In the genomic region with DNA sequence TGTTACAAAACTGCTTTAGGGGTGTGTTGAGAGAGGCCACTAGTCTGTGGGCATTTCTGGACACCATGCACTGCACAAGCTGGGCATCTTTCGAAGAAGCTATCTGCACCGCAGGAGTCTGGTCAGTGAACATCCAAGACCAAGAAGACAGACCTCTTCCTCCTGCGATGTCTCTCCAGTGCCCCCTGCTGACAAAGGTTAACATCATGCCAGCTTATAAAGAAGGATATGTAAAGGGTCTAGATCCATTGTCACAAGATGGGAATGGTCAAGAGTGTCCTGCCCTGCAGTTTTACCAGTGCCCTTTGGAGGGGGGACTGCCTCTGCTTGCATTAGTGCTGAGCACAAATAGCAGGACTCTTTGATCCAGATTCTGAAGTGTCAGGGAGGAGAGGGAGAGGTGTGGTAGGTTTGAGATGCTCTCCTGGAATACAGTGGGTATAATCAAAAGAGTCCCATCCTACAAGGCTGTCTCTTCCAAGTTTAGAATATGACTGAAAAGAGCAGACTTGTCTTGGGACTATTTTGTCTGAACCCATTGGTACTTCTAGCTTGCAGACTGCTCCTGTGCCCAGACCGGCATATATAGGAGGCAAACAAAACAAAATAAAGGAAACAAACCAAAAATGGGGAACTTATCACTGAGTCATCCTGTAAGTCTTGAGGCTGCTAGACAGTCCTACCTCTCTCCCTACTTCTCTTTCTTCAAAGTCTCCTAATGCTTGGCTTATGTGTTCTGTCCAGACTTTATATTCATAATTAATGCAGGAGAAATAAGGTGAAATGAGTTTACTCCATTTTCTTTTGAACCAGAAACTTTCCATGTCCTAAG, we compare ENCODE assay signal across 10 cellular contexts.
DNase-seq lines count a peak whose midpoint lies in the region; ATAC-seq and TF ChIP-seq lines count a peak whose summit lies in the region.
"Had no signal": no experiment of that assay in that cellular context is flagged by ENCODE, and none has a peak within 500 bp of the region (broad histone marks: within the 10 kb centered on the region; RNA-seq: fewer than 3 reads in every experiment).

No MANE protein-coding gene starts in this region.

- peaks cover 3% of the 10 kb centered on the region for H3K27me3 Mint-ChIP-seq in type B pancreatic cell
- H3K27me3 Mint-ChIP-seq: stimulated activated naive CD8-positive, alpha-beta T cell treated with anti-CD3 and anti-CD28 coated beads, Interleukin-15, amount 100 ng/mL, for 72 hours had no signal

- H3K4me3 ChIP-seq in brain microvascular endothelial cell (ENCODE audit: low read depth, low read length) = no peak overlapping the region
- H3K4me3 ChIP-seq: ascending aorta had no signal

- in situ Hi-C loops in brain microvascular endothelial cell (cut with HindIII; ENCODE audit: low pct_ligation_motif_present, low sequenced_read_pairs) = no loop called here

- no peaks in the 10 kb centered on the region for H3K27me3 ChIP-seq in brain microvascular endothelial cell (replicated peaks)
- H3K27me3 ChIP-seq: ascending aorta had no signal

- no peaks in the 10 kb centered on the region for H3K36me3 Mint-ChIP-seq in type B pancreatic cell

- no peaks in the 10 kb centered on the region for H3K36me3 ChIP-seq in brain microvascular endothelial cell (replicated peaks)
- H3K36me3 ChIP-seq: ascending aorta had no signal

- ATAC-seq in HG03039 (IDR thresholded peaks at IDR 0.05; ENCODE audit: unreplicated experiment) = peak; percentile 43
- ATAC-seq: stimulated activated naive CD8-positive, alpha-beta T cell treated with anti-CD3 and anti-CD28 coated beads, Interleukin-15, amount 100 ng/mL, for 72 hours had no signal

- H3K4me1 Mint-ChIP-seq in type B pancreatic cell (ENCODE audit: unreplicated experiment) = no peaks in the 10 kb centered on the region
- H3K4me1 Mint-ChIP-seq: stimulated activated naive CD8-positive, alpha-beta T cell treated with anti-CD3 and anti-CD28 coated beads, Interleukin-15, amount 100 ng/mL, for 72 hours had no signal

- no peak overlapping the region for H3K4me3 Mint-ChIP-seq in type B pancreatic cell
- H3K4me3 Mint-ChIP-seq: stimulated activated naive CD8-positive, alpha-beta T cell treated with anti-CD3 and anti-CD28 coated beads, Interleukin-15, amount 100 ng/mL, for 72 hours had no signal

- no peak overlapping the region for H3K27ac Mint-ChIP-seq in type B pancreatic cell
- H3K27ac Mint-ChIP-seq: stimulated activated naive CD8-positive, alpha-beta T cell treated with anti-CD3 and anti-CD28 coated beads, Interleukin-15, amount 100 ng/mL, for 72 hours had no signal

- H3K27ac ChIP-seq in brain microvascular endothelial cell = no peak overlapping the region
- H3K27ac ChIP-seq: ascending aorta had no signal

- DNase-seq in activated T-cell treated with anti-CD3 and anti-CD28 coated beads, Interleukin-2, amount 50 U/mL, for 48 hours = peak; percentile 13 to 20
- no peak for DNase-seq in activated T-cell treated with anti-CD3 and anti-CD28 coated beads, Interleukin-2, amount 50 U/mL, for 1 hour
- DNase-seq in NCI-H526 treated with DMSO at 0.1 percent for 48 hours (lab: John Stamatoyannopoulos, UW) = peak; percentile 20
- peak; percentile 78 for DNase-seq in brain microvascular endothelial cell
- DNase-seq in inferior parietal cortex (ENCODE audit: extremely low spot score) = peak; percentile 72
- no peak for DNase-seq in type B pancreatic cell (ENCODE audit: extremely low spot score, unreplicated experiment)
- no peak for DNase-seq in T-helper 9 cell

- H3K9me3 Mint-ChIP-seq in type B pancreatic cell = no peaks in the 10 kb centered on the region

- TF ChIP-seq CTCF in brain microvascular endothelial cell (IDR thresholded peaks at IDR 0.05; ENCODE audit: low read depth, low read length, missing control alignments) = peak; percentile 81
- TF ChIP-seq CTCF in type B pancreatic cell (conservative IDR thresholded peaks at IDR 0.05) = peak; percentile 72

Comparison
In these comparisons a context has a peak if more than half of its experiments do, and no peak if none do; other contexts are left out.
1. DNase-seq: peak in activated T-cell treated with anti-CD3 and anti-CD28 coated beads, Interleukin-2, amount 50 U/mL, for 48 hours (2 of 2), NCI-H526 treated with DMSO at 0.1 percent for 48 hours (single experiment), brain microvascular endothelial cell (single experiment) and inferior parietal cortex (single experiment); none in activated T-cell treated with anti-CD3 and anti-CD28 coated beads, Interleukin-2, amount 50 U/mL, for 1 hour (single experiment), type B pancreatic cell (single experiment) and T-helper 9 cell (single experiment).